ENCODE assay signal across 9 cellular contexts in the genomic region with DNA sequence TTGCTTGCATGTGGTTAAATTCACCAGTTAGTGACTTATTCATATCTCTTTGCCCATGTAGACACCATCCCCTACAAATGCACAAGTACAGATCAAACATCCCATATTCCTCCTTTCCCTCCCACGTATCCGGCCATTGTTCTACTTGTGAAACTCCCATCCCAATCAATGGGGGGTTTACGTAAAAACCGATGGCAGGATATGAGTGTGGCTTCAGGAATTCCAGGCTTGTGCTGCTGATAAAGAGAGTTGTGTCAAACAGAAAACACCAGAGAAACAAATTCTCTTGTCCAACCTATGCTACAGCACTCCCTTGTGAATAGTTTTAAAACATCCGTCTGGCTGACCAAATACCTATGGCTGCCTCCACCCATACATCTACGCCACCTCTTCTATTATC. TPM values are rescaled to one million over a fixed set of nuclear protein-coding genes. Genes with fewer than 3 reads are reported as not detected.
DNase-seq lines count a peak whose midpoint lies in the region; ATAC-seq, FAIRE-seq and TF ChIP-seq lines count a peak whose summit lies in the region.
"Had no signal": no experiment of that assay in that cellular context is flagged by ENCODE, and none has a peak within 500 bp of the region (broad histone marks: within the 10 kb centered on the region; RNA-seq: fewer than 3 reads in every experiment).

No MANE protein-coding gene starts in this region.

- CTCF ChIA-PET in GM10248 (lab: Yijun Ruan, JAX) = interaction anchor here (0.8 to 4.7 kb wide), 2 partner anchors 10 to 27 kb away, joined by 4 to 24 read pairs; no protein-coding TSS in a partner anchor

- no peak for FAIRE-seq in bronchial epithelial cell (lab: Jason Lieb, UNC)

- peak; percentile 83 for DNase-seq in A172 (ENCODE audit: low spot score)
- peak; percentile 84 for DNase-seq in HCEC 1CT
- peak; percentile 96 for DNase-seq in bronchial epithelial cell (ENCODE audit: low read depth)
- DNase-seq in left lung = no peak
- DNase-seq in GM10248 (ENCODE audit: extremely low spot score) = no peak
- DNase-seq in NCI-H2029 treated with DMSO at 0.1 percent for 48 hours (lab: John Stamatoyannopoulos, UW) = no peak
- no peak for DNase-seq in anterior cingulate cortex (lab: John Stamatoyannopoulos, UW)
- DNase-seq: stimulated activated CD4-positive, alpha-beta T cell treated with anti-CD3 and anti-CD28 coated beads, Interleukin-2, amount 100 ng/mL, for 24 hours had no signal

- H3K36me3 ChIP-seq in bronchial epithelial cell (ENCODE audit: control insufficient read depth, insufficient read depth, low read length) = no peaks in the 10 kb centered on the region
- H3K36me3 ChIP-seq in left lung = no peaks in the 10 kb centered on the region

- ATAC-seq in left lung = peak; percentile 31
- ATAC-seq in HG02588 (IDR thresholded peaks at IDR 0.05; ENCODE audit: unreplicated experiment) = no peak

- H3K27me3 ChIP-seq in bronchial epithelial cell (ENCODE audit: control insufficient read depth, insufficient read depth, low read length) = no peaks in the 10 kb centered on the region
- H3K27me3 ChIP-seq in left lung = no peaks in the 10 kb centered on the region

- intact Hi-C loops in left lung (cut with DNase I) = no loop called here

- peak overlapping the region; percentile 14 to 94 for H3K27ac ChIP-seq in left lung

- TF ChIP-seq CTCF in bronchial epithelial cell (IDR thresholded peaks at IDR 0.05; ENCODE audit: insufficient read depth, low read length, severe bottlenecking) = no peak
- TF ChIP-seq CTCF in left lung (IDR thresholded peaks at IDR 0.05) = no peak
- no peak for TF ChIP-seq CTCF in GM10248 (IDR thresholded peaks at IDR 0.05; ENCODE audit: control extremely low read depth, extremely low read depth, low read depth, missing control alignments)

- POLR2A ChIA-PET in GM10248 (lab: Yijun Ruan, JAX) = no interaction called here

- H3K9me3 ChIP-seq in left lung = no peaks in the 10 kb centered on the region

- peaks cover 15 to 96% of the 10 kb centered on the region in 2 donors for H3K4me1 ChIP-seq in left lung

- H3K4me3 ChIP-seq in bronchial epithelial cell (ENCODE audit: low read depth, low read length) = no peak overlapping the region
- no peak overlapping the region for H3K4me3 ChIP-seq in left lung

RNA-seq across cellular contexts. Expression of a gene that starts 15.5 kb away (rescaled TPM):
- 3.6 and 6.1 TPM in 2 replicates for total RNA-seq in A172 (2014; rRNA removed; shearing (Covaris generic))
- total RNA-seq in bronchial epithelial cell = 2.7 and 3.9 TPM in 2 replicates
- 10 to 100 TPM; 27.4 to 53.8 TPM for total RNA-seq in left lung

Comparison
In these comparisons a context has a peak if more than half of its experiments do, and no peak if none do; other contexts are left out.
1. DNase-seq: peak in A172 (single experiment), HCEC 1CT (single experiment) and bronchial epithelial cell (single experiment); none in left lung (0 of 2), GM10248 (single experiment), NCI-H2029 treated with DMSO at 0.1 percent for 48 hours (single experiment) and anterior cingulate cortex (0 of 58).